In genomic region chr11:2857276-2857675, GRCh38 we compare ENCODE assay signal across 32 cellular contexts.
"Had no signal": no experiment of that assay in that cellular context is flagged by ENCODE, and none has a peak within 500 bp of the region (broad histone marks: within the 10 kb centered on the region; RNA-seq: fewer than 3 reads in every experiment).

No MANE protein-coding gene starts in this region.

- H3K4me1 ChIP-seq: SJSA1 had no signal

- H3K27ac Mint-ChIP-seq: activated CD4-positive, alpha-beta T cell treated with anti-CD3 and anti-CD28 coated beads, Interleukin-2, amount 10 ng/mL, durations not matched to agents 24 days and 14 days; activated CD8-positive, alpha-beta T cell treated with anti-CD3 and anti-CD28 coated beads for 36 hours; activated naive CD4-positive, alpha-beta T cell treated with anti-CD3 and anti-CD28 coated beads, Interleukin-2, amount 50 U/mL, for 24 hours; activated naive CD8-positive, alpha-beta T cell treated with anti-CD3 and anti-CD28 coated beads, Interleukin-2, amount 10 ng/mL, durations not matched to agents 7 days and 5 days; activated T-cell treated with anti-CD3 and anti-CD28 coated beads, Interleukin-2, amount 50 U/mL, for 72 hours; activated T-helper 2 cell treated with anti-CD3 and anti-CD28 coated beads, Interferon-gamma antibody, Interleukin-2, Interleukin-4, amounts not matched to agents 10 μg/mL and 5 μg/mL and 100 μg/mL, durations not matched to agents 14 hours and 24 hours and 36 hours; T-helper 1 cell treated with Interleukin-12 subunit alpha and Interleukin-12 subunit beta and Interleukin-4 antibody, amounts not matched to agents 30 μg/mL and 1 μg/mL, for 36 hours; T-helper 2 cell treated with Interferon-gamma antibody and Interleukin-4, amounts not matched to agents 5 μg/mL and 100 μg/mL, for 36 hours had no signal

- H3K27ac ChIP-seq: ascending aorta, cardiac muscle cell, Peyer's patch, SJSA1 had no signal

- DNase-seq: activated CD4-positive, alpha-beta T cell treated with anti-CD3 and anti-CD28 coated beads, Interleukin-2, amount 10 ng/mL, durations not matched to agents 24 days and 14 days; activated CD4-positive, alpha-beta T cell treated with anti-CD3 and anti-CD28 coated beads, Interleukin-2, amount 50 U/mL, for 4 hours; activated CD8-positive, alpha-beta T cell treated with anti-CD3 and anti-CD28 coated beads for 36 hours; activated gamma-delta T cell; activated naive CD4-positive, alpha-beta T cell treated with Interleukin-2 at 50 U/mL for 16 hours; activated naive CD8-positive, alpha-beta T cell treated with anti-CD3 and anti-CD28 coated beads, Interleukin-2, amount 10 ng/mL, durations not matched to agents 7 days and 5 days; activated T-cell treated with anti-CD3 and anti-CD28 coated beads, Interleukin-2, amount 50 U/mL, for 1 hour; activated T-cell treated with anti-CD3 and anti-CD28 coated beads, Interleukin-2, amount 50 U/mL, for 72 hours; Kasumi-1; MG63; NCI-H1048; NCI-H1105 treated with DMSO at 0.1 percent for 48 hours; NCI-H1436; NCI-H1694 treated with DMSO at 0.1 percent for 48 hours; NCI-H2029; NCI-H345; NCI-H524 treated with DMSO at 0.1 percent for 48 hours; NK-92 treated with Interleukin-12 subunit alpha and Interleukin-12 subunit beta, amount 100 ng/mL, for 24 hours; PC-3; Peyer's patch; RPMI8226; SHP77 treated with DMSO at 0.1 percent for 48 hours had no signal

- H3K4me1 Mint-ChIP-seq: activated CD4-positive, alpha-beta T cell treated with anti-CD3 and anti-CD28 coated beads, Interleukin-2, amount 10 ng/mL, durations not matched to agents 24 days and 14 days; activated naive CD4-positive, alpha-beta T cell treated with anti-CD3 and anti-CD28 coated beads, Interleukin-2, amount 50 U/mL, for 24 hours; central memory CD8-positive, alpha-beta T cell had no signal

- FAIRE-seq: TTC549 had no signal

- H3K36me3 ChIP-seq: ascending aorta, cardiac muscle cell, MG63, Peyer's patch, SJSA1 had no signal

- H3K4me3 Mint-ChIP-seq: activated CD4-positive, alpha-beta T cell treated with anti-CD3 and anti-CD28 coated beads, Interleukin-2, amount 10 ng/mL, durations not matched to agents 24 days and 14 days; activated CD8-positive, alpha-beta T cell treated with anti-CD3 and anti-CD28 coated beads for 36 hours; activated naive CD4-positive, alpha-beta T cell treated with anti-CD3 and anti-CD28 coated beads, Interleukin-2, amount 50 U/mL, for 24 hours; activated naive CD8-positive, alpha-beta T cell treated with anti-CD3 and anti-CD28 coated beads, Interleukin-2, amount 10 ng/mL, durations not matched to agents 7 days and 5 days; activated T-cell treated with anti-CD3 and anti-CD28 coated beads, Interleukin-2, amount 50 U/mL, for 72 hours; central memory CD8-positive, alpha-beta T cell; T-helper 1 cell treated with Interleukin-12 subunit alpha and Interleukin-12 subunit beta and Interleukin-4 antibody, amounts not matched to agents 30 μg/mL and 1 μg/mL, for 36 hours; T-helper 2 cell treated with Interferon-gamma antibody and Interleukin-4, amounts not matched to agents 5 μg/mL and 100 μg/mL, for 36 hours had no signal

- H3K9me3 ChIP-seq: ascending aorta, MG63, Peyer's patch, SJSA1, SK-N-SH had no signal

- H3K4me3 ChIP-seq: ascending aorta, cardiac muscle cell, MG63, Peyer's patch, SJSA1 had no signal

- H3K9me3 Mint-ChIP-seq: activated CD4-positive, alpha-beta T cell treated with anti-CD3 and anti-CD28 coated beads, Interleukin-2, amount 10 ng/mL, durations not matched to agents 24 days and 14 days; activated CD8-positive, alpha-beta T cell treated with anti-CD3 and anti-CD28 coated beads for 36 hours; activated naive CD4-positive, alpha-beta T cell treated with anti-CD3 and anti-CD28 coated beads, Interleukin-2, amount 50 U/mL, for 24 hours; activated naive CD8-positive, alpha-beta T cell treated with anti-CD3 and anti-CD28 coated beads, Interleukin-2, amount 10 ng/mL, durations not matched to agents 7 days and 5 days; activated T-helper 2 cell treated with anti-CD3 and anti-CD28 coated beads, Interferon-gamma antibody, Interleukin-2, Interleukin-4, amounts not matched to agents 10 μg/mL and 5 μg/mL and 100 μg/mL, durations not matched to agents 14 hours and 24 hours and 36 hours; central memory CD8-positive, alpha-beta T cell; T-helper 1 cell treated with Interleukin-12 subunit alpha and Interleukin-12 subunit beta and Interleukin-4 antibody, amounts not matched to agents 30 μg/mL and 1 μg/mL, for 36 hours; T-helper 2 cell treated with Interferon-gamma antibody and Interleukin-4, amounts not matched to agents 5 μg/mL and 100 μg/mL, for 36 hours had no signal

- H3K4me2 ChIP-seq: SK-N-SH had no signal

- H3K9ac ChIP-seq: SK-N-SH had no signal

- H3K27me3 ChIP-seq: MG63 had no signal

- H3K36me3 Mint-ChIP-seq: activated naive CD4-positive, alpha-beta T cell treated with anti-CD3 and anti-CD28 coated beads, Interleukin-2, amount 50 U/mL, for 24 hours; activated naive CD8-positive, alpha-beta T cell treated with anti-CD3 and anti-CD28 coated beads, Interleukin-2, amount 10 ng/mL, durations not matched to agents 7 days and 5 days had no signal
